ENCODE assay signal across 10 cellular contexts in genomic region chr2:200373196-200373595, GRCh38.
A peak's percentile ranks its signal among the peaks of the same experiment; 100 is the strongest.
DNase-seq lines count a peak whose midpoint lies in the region; ATAC-seq, FAIRE-seq and TF ChIP-seq lines count a peak whose summit lies in the region.
"Had no signal": no experiment of that assay in that cellular context is flagged by ENCODE, and none has a peak within 500 bp of the region (broad histone marks: within the 10 kb centered on the region; RNA-seq: fewer than 3 reads in every experiment).

No MANE protein-coding gene starts in this region.

- H3K4me1 Mint-ChIP-seq in neural progenitor cell: peaks cover 25% of the 10 kb centered on the region

- H3K27ac ChIP-seq in OCI-LY1 (ENCODE audit: low read depth, low read length, poor library complexity, severe bottlenecking) (no peak overlapping the region), right lobe of liver (peak overlapping the region; percentile 49 to 82 (median 65)), neural progenitor cell (no peak overlapping the region)
- H3K27ac ChIP-seq: thoracic aorta had no signal

- DNase-seq in GM18507 (ENCODE audit: extremely low spot score, insufficient read length, low read depth): no peak
- DNase-seq in right lobe of liver: no peak
- no peak for DNase-seq in left colon
- DNase-seq in NCI-H524 treated with DMSO at 0.1 percent for 48 hours (lab: John Stamatoyannopoulos, UW): no peak
- no peak for DNase-seq in amygdala (lab: John Stamatoyannopoulos, UW)
- no peak for DNase-seq in neural progenitor cell (ENCODE audit: low spot score)
- DNase-seq: GDM1 had no signal

- no peaks in the 10 kb centered on the region for H3K27me3 Mint-ChIP-seq in neural progenitor cell (ENCODE audit: insufficient read depth, low read depth)

- intact Hi-C loops in right lobe of liver (cut with DNase I): no loop called here
- intact Hi-C loops in left colon (cut with DNase I, micrococcal nuclease): no loop called here

- TF ChIP-seq CTCF in OCI-LY1 (IDR thresholded peaks at IDR 0.05; ENCODE audit: low read length) (no peak), right lobe of liver (IDR thresholded peaks at IDR 0.05) (no peak), neural progenitor cell (IDR thresholded peaks at IDR 0.05) (no peak)

- no peak overlapping the region for H3K4me3 Mint-ChIP-seq in neural progenitor cell

- H3K9me3 ChIP-seq in OCI-LY1 (ENCODE audit: low read length) (no peaks in the 10 kb centered on the region), right lobe of liver (no peaks in the 10 kb centered on the region), neural progenitor cell (ENCODE audit: low read depth) (no peaks in the 10 kb centered on the region)
- H3K9me3 ChIP-seq: thoracic aorta had no signal

- no peak overlapping the region for H3K4me3 ChIP-seq in OCI-LY1 (ENCODE audit: low read depth, low read length, poor library complexity, severe bottlenecking)
- H3K4me3 ChIP-seq in right lobe of liver: no peak overlapping the region
- H3K4me3 ChIP-seq in neural progenitor cell: no peak overlapping the region
- H3K4me3 ChIP-seq: thoracic aorta had no signal

- ATAC-seq in GM21576 (IDR thresholded peaks at IDR 0.05; ENCODE audit: unreplicated experiment) (peak; percentile 47), right lobe of liver (no peak), left colon (no peak)

- H3K36me3 Mint-ChIP-seq in neural progenitor cell: peaks cover 5% of the 10 kb centered on the region

- no peak for TF ChIP-seq POLR2A in right lobe of liver (IDR thresholded peaks at IDR 0.05)

- H4K20me1 ChIP-seq in OCI-LY1 (ENCODE audit: insufficient read depth, low read length): no peaks in the 10 kb centered on the region
- H4K20me1 ChIP-seq in neural progenitor cell (ENCODE audit: low read depth): no peaks in the 10 kb centered on the region

- WGBS in right lobe of liver (ENCODE audit: insufficient coverage, low coverage, low lambda C conversion rate, missing lambda C conversion rate): 38% methylated on average over 3 of the region's 3 CpGs

- H3K9ac ChIP-seq in OCI-LY1 (ENCODE audit: low read length): no peak overlapping the region
- H3K9ac ChIP-seq in neural progenitor cell: no peak overlapping the region

- H3F3A ChIP-seq in OCI-LY1 (ENCODE audit: insufficient read depth, low read length): no peaks in the 10 kb centered on the region
- no peaks in the 10 kb centered on the region for H3F3A ChIP-seq in neural progenitor cell (ENCODE audit: low read depth)

- H3K27me3 ChIP-seq in OCI-LY1 (ENCODE audit: insufficient read depth, low read length) (no peaks in the 10 kb centered on the region), right lobe of liver (no peaks in the 10 kb centered on the region), neural progenitor cell (no peaks in the 10 kb centered on the region)

- H3K9me3 Mint-ChIP-seq in neural progenitor cell: no peaks in the 10 kb centered on the region

- H3K79me2 ChIP-seq in OCI-LY1 (ENCODE audit: insufficient read depth, low read length): no peaks in the 10 kb centered on the region
- H3K79me2 ChIP-seq in neural progenitor cell (ENCODE audit: low read depth): no peaks in the 10 kb centered on the region

- H2AFZ ChIP-seq in OCI-LY1 (ENCODE audit: low read length) (peak overlapping the region; percentile 72; the same call in 1 of the 2 replicates), neural progenitor cell (replicated peaks) (no peak overlapping the region)

- H3K27ac Mint-ChIP-seq in neural progenitor cell: no peak overlapping the region

- H3K36me3 ChIP-seq in OCI-LY1 (ENCODE audit: insufficient read depth, low read length) (no peaks in the 10 kb centered on the region), right lobe of liver (no peaks in the 10 kb centered on the region), neural progenitor cell (no peaks in the 10 kb centered on the region)
- H3K36me3 ChIP-seq: thoracic aorta had no signal

- peak; percentile 53 for FAIRE-seq in GM18507 (lab: Jason Lieb, UNC)

- H3K4me2 ChIP-seq in OCI-LY1 (ENCODE audit: low read length) (peak overlapping the region; percentile 78), neural progenitor cell (no peak overlapping the region)

- H3K4me1 ChIP-seq in OCI-LY1 (ENCODE audit: insufficient read depth, low read length, severe bottlenecking): peaks cover 37% of the 10 kb centered on the region
- peaks cover 0 to 69% (median 16%) of the 10 kb centered on the region in 4 donors for H3K4me1 ChIP-seq in right lobe of liver
- H3K4me1 ChIP-seq in neural progenitor cell: peaks cover 5% of the 10 kb centered on the region

- no peaks in the 10 kb centered on the region for H3K9me2 ChIP-seq in OCI-LY1 (ENCODE audit: low read depth, low read length)

Comparison
In these comparisons a context has a peak if more than half of its experiments do, and no peak if none do; other contexts are left out.
1. H3K27ac ChIP-seq: peak in right lobe of liver (3 of 3); none in OCI-LY1 (single experiment) and neural progenitor cell (single experiment).